5 cellular contexts compared by ENCODE assay signal in genomic region chr5:15647251-15647650, GRCh38.
"Had no signal": no experiment of that assay in that cellular context is flagged by ENCODE, and none has a peak within 500 bp of the region (broad histone marks: within the 10 kb centered on the region; RNA-seq: fewer than 3 reads in every experiment).

No MANE protein-coding gene starts in this region.

- ATAC-seq: HepG2, K562 had no signal

- DNase-seq: IMR-90, KBM-7 had no signal

- H3K27ac ChIP-seq: HL-60 had no signal

- H3K4me3 ChIP-seq: K562 had no signal
